Comparison of ENCODE assay signal across 20 cellular contexts in genomic region chr4:185723619-185724150, GRCh38.
DNase-seq lines count a peak whose midpoint lies in the region; ATAC-seq, FAIRE-seq and TF ChIP-seq lines count a peak whose summit lies in the region.
"Had no signal": no experiment of that assay in that cellular context is flagged by ENCODE, and none has a peak within 500 bp of the region (broad histone marks: within the 10 kb centered on the region; RNA-seq: fewer than 3 reads in every experiment).

No MANE protein-coding gene starts in this region.

- intact Hi-C loops in endothelial cell of umbilical vein (cut with micrococcal nuclease), result loop anchor here (2.0 kb wide), 1 partner anchor 51 kb away; no protein-coding TSS in a partner anchor

- no peaks in the 10 kb centered on the region for H3K9me3 ChIP-seq in endothelial cell of umbilical vein (replicated peaks; ENCODE audit: control insufficient read depth, insufficient read depth, low read length)
- peaks cover 0 to 3% (median 0%) of the 10 kb centered on the region in 5 donors for H3K9me3 ChIP-seq in subcutaneous abdominal adipose tissue (ENCODE audit: control insufficient read depth in 5 of 5, low read length in 5 of 5)

- H3K27me3 Mint-ChIP-seq in GM23338 (ENCODE audit: insufficient read depth, low read depth, poor library complexity), result no peaks in the 10 kb centered on the region

- no peak for TF ChIP-seq POLR2A in endothelial cell of umbilical vein (IDR thresholded peaks at IDR 0.05; ENCODE audit: low read depth, low read length)

- dilution Hi-C loops in endothelial cell of umbilical vein (cut with MboI; ENCODE audit: extremely low pct_ligation_motif_present, low sequenced_read_pairs), result no loop called here

- no peak overlapping the region for H3K27ac ChIP-seq in GM23338 (ENCODE audit: low read depth)
- H3K27ac ChIP-seq in endothelial cell of umbilical vein (ENCODE audit: insufficient read depth, low read depth, low read length), result no peak overlapping the region
- peak overlapping the region; percentile 35 for H3K27ac ChIP-seq in subcutaneous abdominal adipose tissue (ENCODE audit: low read depth, low read length)
- H3K27ac ChIP-seq: PC-9, SK-N-MC had no signal

- H2AFZ ChIP-seq in GM23338 (peak overlapping the region; percentile 9; the same call in 1 of the 2 replicates), endothelial cell of umbilical vein (ENCODE audit: low read depth, low read length) (peak overlapping the region; percentile 78)
- H2AFZ ChIP-seq: PC-9 had no signal

- no peak overlapping the region for H3K4me2 ChIP-seq in GM23338
- H3K4me2 ChIP-seq in endothelial cell of umbilical vein (ENCODE audit: insufficient read depth, low read length), result peak overlapping the region; percentile 44
- H3K4me2 ChIP-seq: PC-9 had no signal

- POLR2A ChIA-PET in endothelial cell of umbilical vein (lab: Charles Lee), result no interaction called here

- H3K36me3 Mint-ChIP-seq in GM23338 (ENCODE audit: low read depth), result peaks cover 2% of the 10 kb centered on the region; the same call in 1 of the 3 replicates
- H3K36me3 Mint-ChIP-seq: activated naive CD4-positive, alpha-beta T cell treated with anti-CD3 and anti-CD28 coated beads, Interleukin-2, amount 50 U/mL, for 24 hours; CD8-positive, alpha-beta memory T cell; natural killer cell had no signal

- CTCF ChIA-PET in endothelial cell of umbilical vein (lab: Charles Lee), result interaction anchor here (1.1 to 1.3 kb wide), 2 partner anchors 14 to 298 kb away, joined by 3 to 4 read pairs; no protein-coding TSS in a partner anchor

- H3K4me3 ChIP-seq in GM23338 (no peak overlapping the region), endothelial cell of umbilical vein (replicated peaks in 1 of 3; ENCODE audit: insufficient read depth in 1 of 3, low read depth in 1 of 3, low read length in 3 of 3) (no peak overlapping the region), subcutaneous abdominal adipose tissue (ENCODE audit: low read depth in 1 of 5, low read length in 5 of 5) (no peak overlapping the region)
- H3K4me3 ChIP-seq: PC-9, SK-N-MC had no signal

- H3K27me3 ChIP-seq in GM23338 (ENCODE audit: insufficient read depth) (no peaks in the 10 kb centered on the region), endothelial cell of umbilical vein (ENCODE audit: control insufficient read depth in 2 of 2, insufficient read depth in 2 of 2, low read length in 2 of 2) (no peaks in the 10 kb centered on the region), subcutaneous abdominal adipose tissue (ENCODE audit: control insufficient read depth in 5 of 5, insufficient read depth in 4 of 5, low read length in 5 of 5) (no peaks in the 10 kb centered on the region)

- H3K9me1 ChIP-seq in endothelial cell of umbilical vein (replicated peaks; ENCODE audit: control insufficient read depth, extremely low read depth, insufficient read depth, low read length), result no peaks in the 10 kb centered on the region

- H3K79me2 ChIP-seq in GM23338 (replicated peaks; ENCODE audit: insufficient read depth) (no peaks in the 10 kb centered on the region), endothelial cell of umbilical vein (ENCODE audit: control insufficient read depth, insufficient read depth, low read length) (no peaks in the 10 kb centered on the region)

- no peak overlapping the region for H3K27ac Mint-ChIP-seq in GM23338
- H3K27ac Mint-ChIP-seq: activated CD4-positive, alpha-beta T cell treated with anti-CD3 and anti-CD28 coated beads, Interleukin-2, amount 10 ng/mL, durations not matched to agents 7 days and 5 days; activated naive CD4-positive, alpha-beta T cell treated with anti-CD3 and anti-CD28 coated beads, Interleukin-2, amount 50 U/mL, for 24 hours; CD8-positive, alpha-beta memory T cell; natural killer cell had no signal

- H3K9me2 ChIP-seq in GM23338 (ENCODE audit: insufficient read depth), result no peaks in the 10 kb centered on the region

- no peaks in the 10 kb centered on the region; the same call in 2 of the 3 replicates for H3K9me3 Mint-ChIP-seq in GM23338
- H3K9me3 Mint-ChIP-seq: activated CD4-positive, alpha-beta T cell treated with anti-CD3 and anti-CD28 coated beads, Interleukin-2, amount 10 ng/mL, durations not matched to agents 7 days and 5 days; activated naive CD4-positive, alpha-beta T cell treated with anti-CD3 and anti-CD28 coated beads, Interleukin-2, amount 50 U/mL, for 24 hours; CD8-positive, alpha-beta memory T cell; natural killer cell had no signal

- no peaks in the 10 kb centered on the region for H3K4me1 ChIP-seq in GM23338 (ENCODE audit: insufficient read depth)
- peaks cover 15% of the 10 kb centered on the region for H3K4me1 ChIP-seq in endothelial cell of umbilical vein (ENCODE audit: control insufficient read depth, extremely low read depth, insufficient read depth, low read length)
- peaks cover 0 to 14% (median 10%) of the 10 kb centered on the region in 5 donors for H3K4me1 ChIP-seq in subcutaneous abdominal adipose tissue (ENCODE audit: control insufficient read depth in 5 of 5, insufficient read depth in 5 of 5, low read length in 5 of 5)

- H3K9ac ChIP-seq in endothelial cell of umbilical vein (replicated peaks; ENCODE audit: extremely low read depth, insufficient read depth, low read length) (no peak overlapping the region), subcutaneous abdominal adipose tissue (ENCODE audit: low read length in 5 of 5) (no peak overlapping the region)

- no TSS peak for BruUV-seq in endothelial cell of umbilical vein (replicated peaks; lab: Mats Ljungman, UMichigan)

- no peak for ATAC-seq in GM23338
- ATAC-seq: left colon, natural killer cell had no signal

- no peak overlapping the region for H3K4me3 Mint-ChIP-seq in GM23338
- H3K4me3 Mint-ChIP-seq: activated CD4-positive, alpha-beta T cell treated with anti-CD3 and anti-CD28 coated beads, Interleukin-2, amount 10 ng/mL, durations not matched to agents 7 days and 5 days; activated naive CD4-positive, alpha-beta T cell treated with anti-CD3 and anti-CD28 coated beads, Interleukin-2, amount 50 U/mL, for 24 hours; CD8-positive, alpha-beta memory T cell; natural killer cell had no signal

- no peaks in the 10 kb centered on the region for H3K36me3 ChIP-seq in GM23338 (ENCODE audit: insufficient read depth)
- H3K36me3 ChIP-seq in endothelial cell of umbilical vein (ENCODE audit: control insufficient read depth in 2 of 2, extremely low read depth in 1 of 2, insufficient read depth in 2 of 2, low read length in 2 of 2), result no peaks in the 10 kb centered on the region
- no peaks in the 10 kb centered on the region for H3K36me3 ChIP-seq in subcutaneous abdominal adipose tissue (ENCODE audit: control insufficient read depth in 5 of 5, insufficient read depth in 5 of 5, low read length in 5 of 5)

- H3K4me1 Mint-ChIP-seq in GM23338, result peaks cover 5% of the 10 kb centered on the region; the same call in 2 of the 3 replicates
- H3K4me1 Mint-ChIP-seq: activated CD4-positive, alpha-beta T cell treated with anti-CD3 and anti-CD28 coated beads, Interleukin-2, amount 10 ng/mL, durations not matched to agents 7 days and 5 days; activated naive CD4-positive, alpha-beta T cell treated with anti-CD3 and anti-CD28 coated beads, Interleukin-2, amount 50 U/mL, for 24 hours; CD8-positive, alpha-beta memory T cell; natural killer cell had no signal

- DNase-seq in GM23338 (ENCODE audit: low spot score), result no peak
- peak; percentile 56 for DNase-seq in endothelial cell of umbilical vein (ENCODE audit: low read depth, low spot score)
- peak; percentile 33 for DNase-seq in mucosa of gallbladder (ENCODE audit: low spot score)
- DNase-seq in NCI-H345 treated with DMSO at 0.1 percent for 48 hours (lab: John Stamatoyannopoulos, UW; ENCODE audit: unreplicated experiment), result no peak
- no peak for DNase-seq in DMS53 (lab: John Stamatoyannopoulos, UW)
- DNase-seq in GM10266 (ENCODE audit: extremely low spot score), result no peak
- DNase-seq in NCI-H510A (lab: John Stamatoyannopoulos, UW), result no peak
- DNase-seq: activated CD4-positive, alpha-beta T cell treated with anti-CD3 and anti-CD28 coated beads, Interleukin-2, amount 10 ng/mL, durations not matched to agents 7 days and 5 days; activated T-cell treated with anti-CD3 and anti-CD28 coated beads for 4 hours; CD8-positive, alpha-beta memory T cell; left colon; natural killer cell; NCI-H2107; NCI-H748 treated with DMSO at 0.1 percent for 48 hours; PC-9; stimulated activated CD4-positive, alpha-beta T cell treated with anti-CD3 and anti-CD28 coated beads, Interleukin-4, amount 100 ng/mL, for 1 hour had no signal

- TF ChIP-seq CTCF in GM23338 (conservative IDR thresholded peaks at IDR 0.05; ENCODE audit: low read depth in 2 of 2) (no peak), endothelial cell of umbilical vein (IDR thresholded peaks at IDR 0.05; ENCODE audit: extremely low read depth in 1 of 2, insufficient read depth in 1 of 2, low read depth in 1 of 2, low read length in 2 of 2) (no peak), GM10266 (IDR thresholded peaks at IDR 0.05; ENCODE audit: control insufficient read depth, insufficient read depth, low read depth, missing control alignments) (no peak)

- no peak for FAIRE-seq in endothelial cell of umbilical vein (lab: Jason Lieb, UNC)
- FAIRE-seq: bronchial epithelial cell had no signal

- no peaks in the 10 kb centered on the region for H3F3A ChIP-seq in GM23338 (replicated peaks; ENCODE audit: low read depth)

- no peaks in the 10 kb centered on the region for H4K20me1 ChIP-seq in GM23338 (replicated peaks; ENCODE audit: insufficient read depth)
- no peaks in the 10 kb centered on the region for H4K20me1 ChIP-seq in endothelial cell of umbilical vein (replicated peaks; ENCODE audit: control insufficient read depth, extremely low read depth, insufficient read depth, low read length)

TF ChIP-seq in GM23338, 12 proteins besides CTCF, POLR2A, EP300 and RAD21 (continues in another document):
- TF ChIP-seq EZH2 (IDR thresholded peaks at IDR 0.05; ENCODE audit: low read depth, unreplicated experiment), result no peak
- TF ChIP-seq ZNF114 (CRISPR knock-in tag; IDR thresholded peaks at IDR 0.05), result no peak
- no peak for TF ChIP-seq JUNB (IDR thresholded peaks at IDR 0.05; ENCODE audit: unreplicated experiment)
- no peak for TF ChIP-seq ZNF331 (CRISPR knock-in tag; IDR thresholded peaks at IDR 0.05; ENCODE audit: low read depth)
- no peak for TF ChIP-seq EZH2phosphoT487 (IDR thresholded peaks at IDR 0.05; ENCODE audit: unreplicated experiment)
- TF ChIP-seq NANOG (IDR thresholded peaks at IDR 0.05; ENCODE audit: borderline replicate concordance), result no peak

TF ChIP-seq in endothelial cell of umbilical vein, 7 proteins besides CTCF, POLR2A, EP300 and RAD21 (continues in another document):
- no peak for TF ChIP-seq GATA2 (IDR thresholded peaks at IDR 0.05; ENCODE audit: insufficient read depth, insufficient read length, low read depth, low read length)
- TF ChIP-seq MYC (IDR thresholded peaks at IDR 0.05; ENCODE audit: low read depth, low read length), result no peak
- TF ChIP-seq JUN (IDR thresholded peaks at IDR 0.05; ENCODE audit: borderline replicate concordance, insufficient read depth, insufficient read length, low read depth), result no peak
- TF ChIP-seq EZH2 (IDR thresholded peaks at IDR 0.05; ENCODE audit: borderline replicate concordance, low read depth, low read length, severe bottlenecking), result no peak
- no peak for TF ChIP-seq POLR2AphosphoS5 (IDR thresholded peaks at IDR 0.05; ENCODE audit: insufficient read depth, low read depth, low read length)

Comparison
In these comparisons a context has a peak if more than half of its experiments do, and no peak if none do; other contexts are left out.
1. DNase-seq: peak in endothelial cell of umbilical vein (single experiment) and mucosa of gallbladder (single experiment); none in GM23338 (single experiment), NCI-H345 treated with DMSO at 0.1 percent for 48 hours (single experiment), DMS53 (single experiment), GM10266 (single experiment) and NCI-H510A (single experiment).